10 cellular contexts compared by ENCODE assay signal in the genomic region with DNA sequence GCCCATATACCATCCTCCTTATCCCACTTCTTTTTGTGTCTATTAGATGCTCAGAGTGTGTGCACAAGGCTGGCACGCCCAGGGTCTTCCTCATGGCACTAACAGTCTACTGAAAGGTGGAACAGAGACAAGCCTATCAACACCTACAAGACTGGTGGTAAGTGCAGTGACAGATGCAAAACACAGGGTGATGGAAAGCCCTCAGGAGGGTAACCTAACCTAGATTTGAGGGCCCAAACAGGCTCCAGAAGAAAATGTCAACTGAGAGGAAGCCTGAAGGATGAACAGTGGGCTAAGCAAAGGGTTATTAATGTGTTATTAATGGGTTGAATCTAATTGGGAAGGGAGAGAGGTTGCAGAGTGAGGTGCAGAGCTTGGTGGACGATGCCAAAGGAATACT. TPM values are rescaled to one million over a fixed set of nuclear protein-coding genes. Genes with fewer than 3 reads are reported as not detected.
DNase-seq lines count a peak whose midpoint lies in the region; ATAC-seq, FAIRE-seq and TF ChIP-seq lines count a peak whose summit lies in the region.
"Had no signal": no experiment of that assay in that cellular context is flagged by ENCODE, and none has a peak within 500 bp of the region (broad histone marks: within the 10 kb centered on the region; RNA-seq: fewer than 3 reads in every experiment).

No MANE protein-coding gene starts in this region.

- TF ChIP-seq POLR2A in GM12892 (IDR thresholded peaks at IDR 0.05; ENCODE audit: low read depth, low read length) = no peak

- TF ChIP-seq CTCF in WTC11 (IDR thresholded peaks at IDR 0.05) (no peak), fibroblast of pulmonary artery (IDR thresholded peaks at IDR 0.05; ENCODE audit: low read length, missing control alignments) (no peak)

- H3K27ac ChIP-seq in skin epidermis = peak overlapping the region in 19 of 21 experiments; percentile 27 to 99 (median 94)
- H3K27ac ChIP-seq: cardiac muscle cell had no signal

- H3K27me3 Mint-ChIP-seq in WTC11 (ENCODE audit: low read depth) = peaks cover 36% of the 10 kb centered on the region

- H3K36me3 Mint-ChIP-seq in WTC11 = no peaks in the 10 kb centered on the region

- CTCF ChIA-PET in WTC11 (lab: Charles Lee) = interaction anchor here (1.2 to 4.9 kb wide), 3 partner anchors 45 to 261 kb away, joined by 4 to 58 read pairs (median 11); no protein-coding TSS in a partner anchor

- H3K4me3 ChIP-seq in fibroblast of pulmonary artery (replicated peaks; ENCODE audit: low read depth, low read length) (peak overlapping the region; percentile 88), skin epidermis (peak overlapping the region in 5 of 7 experiments; percentile 59 to 86 (median 78))

- no peaks in the 10 kb centered on the region for H3K9me3 Mint-ChIP-seq in WTC11

- peak; percentile 33 for FAIRE-seq in GM12892 (lab: Jason Lieb, UNC)

- H3K4me1 Mint-ChIP-seq in WTC11 = peaks cover 33% of the 10 kb centered on the region

- H3K4me3 Mint-ChIP-seq in WTC11 = peak overlapping the region; percentile 88

- no peak overlapping the region for H3K27ac Mint-ChIP-seq in WTC11

- POLR2A ChIA-PET in WTC11 (lab: Charles Lee) = no interaction called here

- DNase-seq in GM12892 (ENCODE audit: insufficient read length) (no peak), WTC11 (ENCODE audit: low spot score) (no peak), fibroblast of pulmonary artery (ENCODE audit: low read depth) (no peak), DMS 273 (lab: John Stamatoyannopoulos, UW; ENCODE audit: unreplicated experiment) (no peak)
- no peak for DNase-seq in stimulated activated CD4-positive, alpha-beta T cell treated with anti-CD3 and anti-CD28 coated beads, Interleukin-2, amount 100 ng/mL, for 48 hours
- DNase-seq: NCI-H1092 had no signal

- ATAC-seq in WTC11 = no peak
- no peak for ATAC-seq in HG02852 (IDR thresholded peaks at IDR 0.05; ENCODE audit: unreplicated experiment)
- ATAC-seq in GM21381 (IDR thresholded peaks at IDR 0.05; ENCODE audit: unreplicated experiment) = no peak

TF ChIP-seq in WTC11, 78 proteins besides CTCF, POLR2A, EP300 and RAD21:
- TF ChIP-seq, protein P1, sequence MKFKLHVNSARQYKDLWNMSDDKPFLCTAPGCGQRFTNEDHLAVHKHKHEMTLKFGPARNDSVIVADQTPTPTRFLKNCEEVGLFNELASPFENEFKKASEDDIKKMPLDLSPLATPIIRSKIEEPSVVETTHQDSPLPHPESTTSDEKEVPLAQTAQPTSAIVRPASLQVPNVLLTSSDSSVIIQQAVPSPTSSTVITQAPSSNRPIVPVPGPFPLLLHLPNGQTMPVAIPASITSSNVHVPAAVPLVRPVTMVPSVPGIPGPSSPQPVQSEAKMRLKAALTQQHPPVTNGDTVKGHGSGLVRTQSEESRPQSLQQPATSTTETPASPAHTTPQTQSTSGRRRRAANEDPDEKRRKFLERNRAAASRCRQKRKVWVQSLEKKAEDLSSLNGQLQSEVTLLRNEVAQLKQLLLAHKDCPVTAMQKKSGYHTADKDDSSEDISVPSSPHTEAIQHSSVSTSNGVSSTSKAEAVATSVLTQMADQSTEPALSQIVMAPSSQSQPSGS (CRISPR knock-in tag; IDR thresholded peaks at IDR 0.05; ENCODE audit: borderline replicate concordance, low read depth) = no peak
- TF ChIP-seq SP1 (CRISPR knock-in tag; conservative IDR thresholded peaks at IDR 0.05) (no peak), SMAD3 (CRISPR knock-in tag; IDR thresholded peaks at IDR 0.05; ENCODE audit: borderline replicate concordance) (no peak)
- TF ChIP-seq, protein P2, sequence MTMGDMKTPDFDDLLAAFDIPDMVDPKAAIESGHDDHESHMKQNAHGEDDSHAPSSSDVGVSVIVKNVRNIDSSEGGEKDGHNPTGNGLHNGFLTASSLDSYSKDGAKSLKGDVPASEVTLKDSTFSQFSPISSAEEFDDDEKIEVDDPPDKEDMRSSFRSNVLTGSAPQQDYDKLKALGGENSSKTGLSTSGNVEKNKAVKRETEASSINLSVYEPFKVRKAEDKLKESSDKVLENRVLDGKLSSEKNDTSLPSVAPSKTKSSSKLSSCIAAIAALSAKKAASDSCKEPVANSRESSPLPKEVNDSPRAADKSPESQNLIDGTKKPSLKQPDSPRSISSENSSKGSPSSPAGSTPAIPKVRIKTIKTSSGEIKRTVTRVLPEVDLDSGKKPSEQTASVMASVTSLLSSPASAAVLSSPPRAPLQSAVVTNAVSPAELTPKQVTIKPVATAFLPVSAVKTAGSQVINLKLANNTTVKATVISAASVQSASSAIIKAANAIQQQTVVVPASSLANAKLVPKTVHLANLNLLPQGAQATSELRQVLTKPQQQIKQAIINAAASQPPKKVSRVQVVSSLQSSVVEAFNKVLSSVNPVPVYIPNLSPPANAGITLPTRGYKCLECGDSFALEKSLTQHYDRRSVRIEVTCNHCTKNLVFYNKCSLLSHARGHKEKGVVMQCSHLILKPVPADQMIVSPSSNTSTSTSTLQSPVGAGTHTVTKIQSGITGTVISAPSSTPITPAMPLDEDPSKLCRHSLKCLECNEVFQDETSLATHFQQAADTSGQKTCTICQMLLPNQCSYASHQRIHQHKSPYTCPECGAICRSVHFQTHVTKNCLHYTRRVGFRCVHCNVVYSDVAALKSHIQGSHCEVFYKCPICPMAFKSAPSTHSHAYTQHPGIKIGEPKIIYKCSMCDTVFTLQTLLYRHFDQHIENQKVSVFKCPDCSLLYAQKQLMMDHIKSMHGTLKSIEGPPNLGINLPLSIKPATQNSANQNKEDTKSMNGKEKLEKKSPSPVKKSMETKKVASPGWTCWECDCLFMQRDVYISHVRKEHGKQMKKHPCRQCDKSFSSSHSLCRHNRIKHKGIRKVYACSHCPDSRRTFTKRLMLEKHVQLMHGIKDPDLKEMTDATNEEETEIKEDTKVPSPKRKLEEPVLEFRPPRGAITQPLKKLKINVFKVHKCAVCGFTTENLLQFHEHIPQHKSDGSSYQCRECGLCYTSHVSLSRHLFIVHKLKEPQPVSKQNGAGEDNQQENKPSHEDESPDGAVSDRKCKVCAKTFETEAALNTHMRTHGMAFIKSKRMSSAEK (CRISPR knock-in tag; IDR thresholded peaks at IDR 0.05; ENCODE audit: borderline replicate concordance) = no peak
TF ChIP-seq in WTC11: peak in this region for 0.

RNA-seq across cellular contexts. Expression of a gene that starts 1.2 kb away (rescaled TPM):
- 81.0 TPM for polyA plus RNA-seq in GM12892 (2012; ENCODE audit: missing spikeins)
- total RNA-seq in WTC11 (2021) = 2.1 to 4.1 TPM (median 3.3 TPM) in 3 replicates

RNA-seq across cellular contexts. Expression of a gene that starts 36.9 kb away (rescaled TPM):
- polyA plus RNA-seq in GM12892 (2012; ENCODE audit: missing spikeins) = 36.7 TPM
- total RNA-seq in WTC11 (2021) = 4.4 to 7.3 TPM (median 5.3 TPM) in 3 replicates
